11 cellular contexts compared by ENCODE assay signal in the genomic region with DNA sequence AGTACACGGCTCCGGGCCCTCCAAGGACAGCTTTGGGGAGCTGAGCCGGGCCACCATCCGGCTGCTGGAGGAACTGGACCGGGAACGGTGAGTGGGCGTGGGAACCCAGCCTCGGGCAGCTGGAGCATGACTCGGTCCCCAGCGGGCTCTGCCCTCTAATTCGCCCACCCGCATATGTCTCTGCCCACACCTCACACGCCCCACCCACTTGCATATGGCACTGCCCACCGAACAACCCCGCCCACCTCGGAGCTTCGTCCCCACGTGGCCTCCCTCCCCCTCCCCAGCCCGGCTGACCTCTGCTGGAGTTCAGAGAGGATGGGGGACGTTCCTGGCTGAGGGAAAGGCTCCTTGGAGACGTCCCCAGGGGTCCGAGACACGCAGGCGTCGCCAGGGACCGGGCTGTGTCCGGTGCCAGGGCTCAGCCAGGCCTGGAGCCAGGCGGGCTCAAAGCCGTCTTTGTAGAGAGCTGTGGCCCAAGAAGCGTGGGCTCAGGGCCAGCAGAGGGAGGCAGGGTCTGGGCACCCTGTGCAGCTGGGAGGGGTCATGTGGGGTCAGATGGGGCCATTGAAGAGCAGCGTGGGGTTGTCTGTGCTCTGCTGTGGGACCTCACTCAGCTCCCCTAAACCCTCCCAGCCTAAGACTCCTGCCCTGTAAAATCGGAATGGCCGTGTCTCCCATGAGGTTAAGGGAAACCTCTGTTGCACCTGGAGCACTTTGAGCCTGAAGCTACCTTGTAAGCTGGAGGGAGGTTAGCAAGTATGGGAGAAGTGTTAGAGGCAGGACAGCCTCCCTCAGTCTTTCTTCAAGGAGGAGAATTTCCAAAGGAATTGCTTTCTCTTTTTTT. TPM values are rescaled to one million over a fixed set of nuclear protein-coding genes. Genes with fewer than 3 reads are reported as not detected.
DNase-seq lines count a peak whose midpoint lies in the region; ATAC-seq and TF ChIP-seq lines count a peak whose summit lies in the region.
"Had no signal": no experiment of that assay in that cellular context is flagged by ENCODE, and none has a peak within 500 bp of the region (broad histone marks: within the 10 kb centered on the region; RNA-seq: fewer than 3 reads in every experiment).

No MANE protein-coding gene starts in this region.

- intact Hi-C loops in activated CD4-positive, alpha-beta T cell treated with anti-CD3 and anti-CD28 coated beads for 36 hours (cut with DNase I, micrococcal nuclease) = no loop called here

- WGBS in tibial nerve, 2 donors = 9 to 28% methylated on average over 25 to 31 of the region's 33 CpGs

- H3K4me1 ChIP-seq in tibial nerve = peaks cover 0 to 68% (median 28%) of the 10 kb centered on the region in 4 donors

- H3K4me3 Mint-ChIP-seq in activated CD4-positive, alpha-beta T cell treated with anti-CD3 and anti-CD28 coated beads for 36 hours = no peak overlapping the region
- H3K4me3 Mint-ChIP-seq: stimulated activated effector memory CD8-positive, alpha-beta T cell treated with anti-CD3 and anti-CD28 coated beads, Interleukin-12 subunit alpha, Interleukin-12 subunit beta, amount 100 ng/mL, for 72 hours had no signal

- TF ChIP-seq POLR2A in tibial nerve (IDR thresholded peaks at IDR 0.05) = peak in 1 of 2 donors; percentile 9

- in situ Hi-C loops in GM13976 (cut with MboI; ENCODE audit: low sequenced_read_pairs, unreplicated experiment) = no loop called here

- no peaks in the 10 kb centered on the region for H3K36me3 ChIP-seq in tibial nerve

- H3K27me3 Mint-ChIP-seq in activated CD4-positive, alpha-beta T cell treated with anti-CD3 and anti-CD28 coated beads for 36 hours = peaks cover 50% of the 10 kb centered on the region

- TF ChIP-seq EP300 in tibial nerve (IDR thresholded peaks at IDR 0.05) = peak; percentile 50 to 65

- H3K4me1 Mint-ChIP-seq in activated CD4-positive, alpha-beta T cell treated with anti-CD3 and anti-CD28 coated beads for 36 hours = peaks cover 15% of the 10 kb centered on the region

- TF ChIP-seq CTCF in tibial nerve (IDR thresholded peaks at IDR 0.05) (peak in 3 of 5 experiments; percentile 19 to 47 (median 46)), GM13976 (IDR thresholded peaks at IDR 0.05; ENCODE audit: borderline replicate concordance, control extremely low read depth, extremely low read depth, insufficient read depth, missing control alignments) (no peak)

- no peaks in the 10 kb centered on the region for H3K9me3 Mint-ChIP-seq in activated CD4-positive, alpha-beta T cell treated with anti-CD3 and anti-CD28 coated beads for 36 hours (ENCODE audit: low read depth)
- H3K9me3 Mint-ChIP-seq: stimulated activated effector memory CD8-positive, alpha-beta T cell treated with anti-CD3 and anti-CD28 coated beads, Interleukin-12 subunit alpha, Interleukin-12 subunit beta, amount 100 ng/mL, for 72 hours had no signal

- H3K36me3 Mint-ChIP-seq in activated CD4-positive, alpha-beta T cell treated with anti-CD3 and anti-CD28 coated beads for 36 hours (ENCODE audit: low read depth) = no peaks in the 10 kb centered on the region

- H3K27ac Mint-ChIP-seq in activated CD4-positive, alpha-beta T cell treated with anti-CD3 and anti-CD28 coated beads for 36 hours = no peak overlapping the region
- H3K27ac Mint-ChIP-seq: stimulated activated effector memory CD8-positive, alpha-beta T cell treated with anti-CD3 and anti-CD28 coated beads, Interleukin-12 subunit alpha, Interleukin-12 subunit beta, amount 100 ng/mL, for 72 hours had no signal

- peak overlapping the region in 3 of 4 donors; percentile 3 to 39 (median 17) for H3K4me3 ChIP-seq in tibial nerve
- H3K4me3 ChIP-seq: PC-9 had no signal

- POLR2A ChIA-PET in activated CD4-positive, alpha-beta T cell treated with anti-CD3 and anti-CD28 coated beads for 36 hours (lab: Charles Lee) = interaction anchor here (0.7 kb wide), 1 partner anchor 9 kb away, joined by 4 read pairs; no protein-coding TSS in a partner anchor

- peak overlapping the region in 3 of 4 donors; percentile 64 to 84 (median 72) for H3K27ac ChIP-seq in tibial nerve
- H3K27ac ChIP-seq: parathyroid adenoma, PC-9 had no signal

- no peaks in the 10 kb centered on the region for H3K9me3 ChIP-seq in tibial nerve

- no peak for ATAC-seq in activated CD4-positive, alpha-beta T cell treated with anti-CD3 and anti-CD28 coated beads for 36 hours
- peak; percentile 3; the same call in 1 of the 3 replicates for ATAC-seq in SK-N-SH treated with all-trans-retinoic acid at 6 μM for 48 hours
- no peak for ATAC-seq in HG03196 (IDR thresholded peaks at IDR 0.05; ENCODE audit: unreplicated experiment)
- ATAC-seq: stimulated activated effector memory CD8-positive, alpha-beta T cell treated with anti-CD3 and anti-CD28 coated beads, Interleukin-12 subunit alpha, Interleukin-12 subunit beta, amount 100 ng/mL, for 72 hours had no signal

- DNase-seq in activated CD4-positive, alpha-beta T cell treated with anti-CD3 and anti-CD28 coated beads for 36 hours = peak; percentile 46
- DNase-seq in activated CD4-positive, alpha-beta T cell treated with anti-CD3 and anti-CD28 coated beads, Interleukin-2, amount 50 U/mL, for 4 hours = no peak
- peak; percentile 99 for DNase-seq in globus pallidus (ENCODE audit: low spot score)
- peak; percentile 20 to 36 for DNase-seq in tibial nerve (ENCODE audit: low spot score in 2 of 2)
- DNase-seq in GM13976 (ENCODE audit: low spot score) = no peak
- DNase-seq in stimulated activated CD4-positive, alpha-beta T cell treated with anti-CD3 and anti-CD28 coated beads, Interleukin-4, amount 100 ng/mL, for 24 hours = no peak
- DNase-seq: PC-9 had no signal

- peaks cover 3 to 92% of the 10 kb centered on the region in 2 donors for H3K27me3 ChIP-seq in tibial nerve

- CTCF ChIA-PET in activated CD4-positive, alpha-beta T cell treated with anti-CD3 and anti-CD28 coated beads for 36 hours (lab: Charles Lee) = interaction anchor here (0.7 to 1.2 kb wide), 2 partner anchors 9 to 319 kb away, joined by 4 to 7 read pairs; no protein-coding TSS in a partner anchor

TF ChIP-seq in SK-N-SH treated with all-trans-retinoic acid at 6 μM for 48 hours, 23 proteins besides CTCF, POLR2A, EP300 and RAD21 (continues in another document):
- TF ChIP-seq, protein P1, sequence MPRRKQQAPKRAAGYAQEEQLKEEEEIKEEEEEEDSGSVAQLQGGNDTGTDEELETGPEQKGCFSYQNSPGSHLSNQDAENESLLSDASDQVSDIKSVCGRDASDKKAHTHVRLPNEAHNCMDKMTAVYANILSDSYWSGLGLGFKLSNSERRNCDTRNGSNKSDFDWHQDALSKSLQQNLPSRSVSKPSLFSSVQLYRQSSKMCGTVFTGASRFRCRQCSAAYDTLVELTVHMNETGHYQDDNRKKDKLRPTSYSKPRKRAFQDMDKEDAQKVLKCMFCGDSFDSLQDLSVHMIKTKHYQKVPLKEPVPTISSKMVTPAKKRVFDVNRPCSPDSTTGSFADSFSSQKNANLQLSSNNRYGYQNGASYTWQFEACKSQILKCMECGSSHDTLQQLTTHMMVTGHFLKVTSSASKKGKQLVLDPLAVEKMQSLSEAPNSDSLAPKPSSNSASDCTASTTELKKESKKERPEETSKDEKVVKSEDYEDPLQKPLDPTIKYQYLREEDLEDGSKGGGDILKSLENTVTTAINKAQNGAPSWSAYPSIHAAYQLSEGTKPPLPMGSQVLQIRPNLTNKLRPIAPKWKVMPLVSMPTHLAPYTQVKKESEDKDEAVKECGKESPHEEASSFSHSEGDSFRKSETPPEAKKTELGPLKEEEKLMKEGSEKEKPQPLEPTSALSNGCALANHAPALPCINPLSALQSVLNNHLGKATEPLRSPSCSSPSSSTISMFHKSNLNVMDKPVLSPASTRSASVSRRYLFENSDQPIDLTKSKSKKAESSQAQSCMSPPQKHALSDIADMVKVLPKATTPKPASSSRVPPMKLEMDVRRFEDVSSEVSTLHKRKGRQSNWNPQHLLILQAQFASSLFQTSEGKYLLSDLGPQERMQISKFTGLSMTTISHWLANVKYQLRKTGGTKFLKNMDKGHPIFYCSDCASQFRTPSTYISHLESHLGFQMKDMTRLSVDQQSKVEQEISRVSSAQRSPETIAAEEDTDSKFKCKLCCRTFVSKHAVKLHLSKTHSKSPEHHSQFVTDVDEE (CRISPR knock-in tag; IDR thresholded peaks at IDR 0.05) = no peak
- TF ChIP-seq TCF4 (CRISPR knock-in tag; IDR thresholded peaks at IDR 0.05; ENCODE audit: borderline replicate concordance) = no peak
- no peak for TF ChIP-seq ZNF70 (CRISPR knock-in tag; IDR thresholded peaks at IDR 0.05)
- no peak for TF ChIP-seq SNAI2 (CRISPR knock-in tag; IDR thresholded peaks at IDR 0.05)
- TF ChIP-seq, protein P2, sequence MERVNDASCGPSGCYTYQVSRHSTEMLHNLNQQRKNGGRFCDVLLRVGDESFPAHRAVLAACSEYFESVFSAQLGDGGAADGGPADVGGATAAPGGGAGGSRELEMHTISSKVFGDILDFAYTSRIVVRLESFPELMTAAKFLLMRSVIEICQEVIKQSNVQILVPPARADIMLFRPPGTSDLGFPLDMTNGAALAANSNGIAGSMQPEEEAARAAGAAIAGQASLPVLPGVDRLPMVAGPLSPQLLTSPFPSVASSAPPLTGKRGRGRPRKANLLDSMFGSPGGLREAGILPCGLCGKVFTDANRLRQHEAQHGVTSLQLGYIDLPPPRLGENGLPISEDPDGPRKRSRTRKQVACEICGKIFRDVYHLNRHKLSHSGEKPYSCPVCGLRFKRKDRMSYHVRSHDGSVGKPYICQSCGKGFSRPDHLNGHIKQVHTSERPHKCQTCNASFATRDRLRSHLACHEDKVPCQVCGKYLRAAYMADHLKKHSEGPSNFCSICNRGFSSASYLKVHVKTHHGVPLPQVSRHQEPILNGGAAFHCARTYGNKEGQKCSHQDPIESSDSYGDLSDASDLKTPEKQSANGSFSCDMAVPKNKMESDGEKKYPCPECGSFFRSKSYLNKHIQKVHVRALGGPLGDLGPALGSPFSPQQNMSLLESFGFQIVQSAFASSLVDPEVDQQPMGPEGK (CRISPR knock-in tag; IDR thresholded peaks at IDR 0.05; ENCODE audit: borderline replicate concordance) = no peak
- no peak for TF ChIP-seq BACH2 (CRISPR knock-in tag; IDR thresholded peaks at IDR 0.05; ENCODE audit: borderline replicate concordance)
- no peak for TF ChIP-seq ZFP3 (CRISPR knock-in tag; IDR thresholded peaks at IDR 0.05)
- no peak for TF ChIP-seq ARNTL (CRISPR knock-in tag; IDR thresholded peaks at IDR 0.05; ENCODE audit: borderline replicate concordance, low read depth)

RNA-seq across cellular contexts. Expression of a gene that starts 3.8 kb away (rescaled TPM):
- total RNA-seq in activated CD4-positive, alpha-beta T cell treated with anti-CD3 and anti-CD28 coated beads for 36 hours = under 1 TPM; 0.09 to 0.14 TPM
- total RNA-seq in tibial nerve = 10 to 100 TPM in 1 of 4 donors, 1 to 10 TPM in 3; 1.7 to 10.2 (median 4.2) TPM

RNA-seq across cellular contexts. Expression of a gene that starts 15.6 kb away (rescaled TPM):
- 1,000 to 10,000 TPM; 1,716 to 1,858 TPM for total RNA-seq in activated CD4-positive, alpha-beta T cell treated with anti-CD3 and anti-CD28 coated beads for 36 hours
- total RNA-seq in tibial nerve = 1,000 to 10,000 TPM; 4,239 to 4,988 (median 4,337) TPM

RNA-seq across cellular contexts. Expression of a gene that starts 25.3 kb away (rescaled TPM):
- 10 to 100 TPM; 19.9 to 26.9 TPM for total RNA-seq in activated CD4-positive, alpha-beta T cell treated with anti-CD3 and anti-CD28 coated beads for 36 hours
- total RNA-seq in tibial nerve = 10 to 100 TPM; 22.4 to 47.4 (median 33.8) TPM

RNA-seq across cellular contexts. Expression of a gene that starts 36.4 kb away (rescaled TPM):
- 1 to 10 TPM; 1.8 to 3.9 TPM for total RNA-seq in activated CD4-positive, alpha-beta T cell treated with anti-CD3 and anti-CD28 coated beads for 36 hours
- total RNA-seq in tibial nerve = 1 to 10 TPM; 1.3 to 4.9 (median 2.2) TPM

RNA-seq across cellular contexts. Expression of a gene that starts 37.2 kb away (rescaled TPM):
- 1 to 10 TPM; 2.1 to 2.7 TPM for total RNA-seq in activated CD4-positive, alpha-beta T cell treated with anti-CD3 and anti-CD28 coated beads for 36 hours
- total RNA-seq in tibial nerve = 1 to 10 TPM; 1.2 to 4.6 (median 2.9) TPM

Comparison
In these comparisons a context has a peak if more than half of its experiments do, and no peak if none do; other contexts are left out.
1. DNase-seq: peak in activated CD4-positive, alpha-beta T cell treated with anti-CD3 and anti-CD28 coated beads for 36 hours (single experiment), globus pallidus (single experiment) and tibial nerve (2 of 2); none in activated CD4-positive, alpha-beta T cell treated with anti-CD3 and anti-CD28 coated beads, Interleukin-2, amount 50 U/mL, for 4 hours (0 of 2), GM13976 (single experiment) and stimulated activated CD4-positive, alpha-beta T cell treated with anti-CD3 and anti-CD28 coated beads, Interleukin-4, amount 100 ng/mL, for 24 hours (single experiment).